ENCODE assay signal across 27 cellular contexts in the genomic region with DNA sequence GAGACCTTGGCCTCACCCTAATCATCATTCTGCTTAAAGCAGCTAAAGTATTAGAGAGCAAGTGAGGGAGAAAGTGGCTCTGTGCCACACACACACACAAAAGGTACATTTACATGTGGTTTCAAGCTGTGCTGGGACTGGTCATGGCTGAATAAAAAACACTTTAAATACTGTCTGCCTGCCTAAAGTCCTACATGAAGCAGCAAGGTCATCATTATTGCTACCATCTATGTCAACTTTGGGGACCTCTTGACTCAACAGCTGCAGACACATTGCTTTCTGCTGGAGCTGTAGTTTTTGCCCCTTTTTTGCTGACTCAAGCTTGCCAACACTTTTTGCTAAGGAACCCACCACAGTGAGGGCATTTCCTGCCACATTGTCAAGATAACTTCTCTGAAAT.
DNase-seq lines count a peak whose midpoint lies in the region; ATAC-seq lines count a peak whose summit lies in the region.
"Had no signal": no experiment of that assay in that cellular context is flagged by ENCODE, and none has a peak within 500 bp of the region (broad histone marks: within the 10 kb centered on the region; RNA-seq: fewer than 3 reads in every experiment).

No MANE protein-coding gene starts in this region.

- H3K36me3 ChIP-seq in neuronal stem cell (replicated peaks in 1 of 2; ENCODE audit: control insufficient read depth in 2 of 2, insufficient read depth in 2 of 2, low read length in 2 of 2) = no peaks in the 10 kb centered on the region
- H3K36me3 ChIP-seq: gastrocnemius medialis, SJCRH30, WERI-Rb-1 had no signal

- DNase-seq in NK-92 treated with Interleukin-12 subunit alpha and Interleukin-12 subunit beta, amount 100 ng/mL, for 24 hours (lab: John Stamatoyannopoulos, UW) = peak; percentile 5
- DNase-seq in NK-92 (lab: John Stamatoyannopoulos, UW; ENCODE audit: unreplicated experiment) (no peak), NCI-H345 treated with DMSO at 0.1 percent for 48 hours (lab: John Stamatoyannopoulos, UW; ENCODE audit: unreplicated experiment) (peak; percentile 28), neuronal stem cell (ENCODE audit: low spot score) (no peak), NAMALWA (ENCODE audit: low spot score) (no peak), SKM-1 (lab: John Stamatoyannopoulos, UW; ENCODE audit: unreplicated experiment) (no peak)
- DNase-seq in activated T-cell treated with anti-CD3 and anti-CD28 coated beads, Interleukin-2, amount 50 U/mL, for 4 hours = no peak
- DNase-seq: activated CD4-positive, alpha-beta memory T cell treated with anti-CD3 and anti-CD28 coated beads for 36 hours; activated naive CD4-positive, alpha-beta T cell treated with Interleukin-2 at 50 U/mL for 16 hours; Calu3; effector CD4-positive, alpha-beta T cell; gastrocnemius medialis; KBM-7; left colon; mesendoderm; NCI-H1048; NCI-H2081 treated with DMSO at 0.1 percent for 48 hours; NCI-H526 treated with DMSO at 0.1 percent for 48 hours; nephron progenitor cell; stimulated activated CD4-positive, alpha-beta T cell treated with anti-CD3 and anti-CD28 coated beads, Interleukin-4, amount 100 ng/mL, for 1 hour; substantia nigra; T-helper 17 cell; WERI-Rb-1 had no signal

- no peak overlapping the region for H2BK12ac ChIP-seq in neuronal stem cell (ENCODE audit: low read length)

- H4K8ac ChIP-seq in neuronal stem cell (ENCODE audit: low read depth, low read length) = no peak overlapping the region

- H3K4ac ChIP-seq in neuronal stem cell (ENCODE audit: low read length) = no peak overlapping the region

- H3K79me1 ChIP-seq in neuronal stem cell (ENCODE audit: low read depth, low read length) = no peaks in the 10 kb centered on the region

- H3K4me1 Mint-ChIP-seq in activated T-cell treated with anti-CD3 and anti-CD28 coated beads, Interleukin-2, amount 50 U/mL, for 4 hours (ENCODE audit: low read depth) = no peaks in the 10 kb centered on the region
- H3K4me1 Mint-ChIP-seq: T-helper 17 cell had no signal

- no peaks in the 10 kb centered on the region for H3K36me3 Mint-ChIP-seq in activated T-cell treated with anti-CD3 and anti-CD28 coated beads, Interleukin-2, amount 50 U/mL, for 4 hours (ENCODE audit: insufficient read depth)
- H3K36me3 Mint-ChIP-seq: activated CD4-positive, alpha-beta memory T cell treated with anti-CD3 and anti-CD28 coated beads for 36 hours had no signal

- no peak overlapping the region for H2BK120ac ChIP-seq in neuronal stem cell (ENCODE audit: low read depth, low read length)

- no peaks in the 10 kb centered on the region for H3K9me3 ChIP-seq in neuronal stem cell (replicated peaks in 1 of 2; ENCODE audit: control insufficient read depth in 2 of 2, insufficient read depth in 1 of 2, low read depth in 1 of 2, low read length in 2 of 2)
- H3K9me3 ChIP-seq: A549, gastrocnemius medialis, SJCRH30 had no signal

- H3K4me3 Mint-ChIP-seq in activated T-cell treated with anti-CD3 and anti-CD28 coated beads, Interleukin-2, amount 50 U/mL, for 4 hours = no peak overlapping the region
- H3K4me3 Mint-ChIP-seq: activated CD4-positive, alpha-beta memory T cell treated with anti-CD3 and anti-CD28 coated beads for 36 hours; nephron progenitor cell; T-helper 17 cell had no signal

- H3K9me3 Mint-ChIP-seq in activated T-cell treated with anti-CD3 and anti-CD28 coated beads, Interleukin-2, amount 50 U/mL, for 4 hours = peaks cover 23% of the 10 kb centered on the region
- H3K9me3 Mint-ChIP-seq: nephron progenitor cell had no signal

- no peak overlapping the region for H4K91ac ChIP-seq in neuronal stem cell (ENCODE audit: low read depth, low read length, poor library complexity)

- no peak overlapping the region for H2BK15ac ChIP-seq in neuronal stem cell (ENCODE audit: low read length)

- no peak overlapping the region for H3K27ac ChIP-seq in neuronal stem cell (replicated peaks; ENCODE audit: low read length)
- H3K27ac ChIP-seq: A549, gastrocnemius medialis, SJCRH30, WERI-Rb-1 had no signal

- H3K14ac ChIP-seq in neuronal stem cell (ENCODE audit: low read length) = no peak overlapping the region

- ATAC-seq in HG02759 (IDR thresholded peaks at IDR 0.05; ENCODE audit: unreplicated experiment) = peak; percentile 22
- ATAC-seq in activated T-cell treated with anti-CD3 and anti-CD28 coated beads, Interleukin-2, amount 50 U/mL, for 4 hours = no peak
- ATAC-seq: A549, esophagus mucosa, gastrocnemius medialis, left colon, T-helper 17 cell had no signal

- no peak overlapping the region for H3K18ac ChIP-seq in neuronal stem cell (ENCODE audit: low read length)

- peak overlapping the region; percentile 32 for H2AFZ ChIP-seq in neuronal stem cell (ENCODE audit: low read length)

- H3K4me1 ChIP-seq in neuronal stem cell (ENCODE audit: control insufficient read depth in 2 of 2, insufficient read depth in 1 of 2, low read depth in 1 of 2, low read length in 2 of 2) = peaks cover 0 to 2% of the 10 kb centered on the region in 2 donors
- H3K4me1 ChIP-seq: A549, gastrocnemius medialis, SJCRH30 had no signal

- H3K4me2 ChIP-seq in neuronal stem cell (ENCODE audit: insufficient read depth, low read length, poor library complexity, severe bottlenecking) = no peak overlapping the region
- H3K4me2 ChIP-seq: A549 had no signal

- H3K4me3 ChIP-seq in neuronal stem cell (ENCODE audit: low read length in 2 of 2) = no peak overlapping the region
- H3K4me3 ChIP-seq: A549, gastrocnemius medialis, SJCRH30 had no signal

- no peak overlapping the region for H2BK5ac ChIP-seq in neuronal stem cell (ENCODE audit: low read length)

- no peaks in the 10 kb centered on the region for H3K27me3 Mint-ChIP-seq in activated T-cell treated with anti-CD3 and anti-CD28 coated beads, Interleukin-2, amount 50 U/mL, for 4 hours (ENCODE audit: low read depth)
- H3K27me3 Mint-ChIP-seq: activated CD4-positive, alpha-beta memory T cell treated with anti-CD3 and anti-CD28 coated beads for 36 hours; T-helper 17 cell had no signal

- H3K23ac ChIP-seq in neuronal stem cell (ENCODE audit: low read depth, low read length, poor library complexity) = no peak overlapping the region

- H2AK5ac ChIP-seq in neuronal stem cell (ENCODE audit: low read depth, low read length) = no peak overlapping the region

- H3K9ac ChIP-seq in neuronal stem cell (ENCODE audit: low read depth, low read length, poor library complexity) = no peak overlapping the region

- H3K27me3 ChIP-seq in neuronal stem cell (ENCODE audit: control insufficient read depth in 3 of 3, insufficient read depth in 3 of 3, low read depth in 1 of 3, low read length in 3 of 3) = no peaks in the 10 kb centered on the region
- H3K27me3 ChIP-seq: gastrocnemius medialis, SJCRH30 had no signal

Comparison
In these comparisons a context has a peak if more than half of its experiments do, and no peak if none do; other contexts are left out.
1. DNase-seq: peak in NK-92 treated with Interleukin-12 subunit alpha and Interleukin-12 subunit beta, amount 100 ng/mL, for 24 hours (single experiment) and NCI-H345 treated with DMSO at 0.1 percent for 48 hours (single experiment); none in NK-92 (single experiment), neuronal stem cell (single experiment), NAMALWA (single experiment), activated T-cell treated with anti-CD3 and anti-CD28 coated beads, Interleukin-2, amount 50 U/mL, for 4 hours (single experiment) and SKM-1 (single experiment).